Comparison of ENCODE assay signal across 27 cellular contexts in genomic region chr7:148397056-148397455, GRCh38.
"Had no signal": no experiment of that assay in that cellular context is flagged by ENCODE, and none has a peak within 500 bp of the region (broad histone marks: within the 10 kb centered on the region; RNA-seq: fewer than 3 reads in every experiment).

No MANE protein-coding gene starts in this region.

- H3K9me3 Mint-ChIP-seq: activated CD4-positive, alpha-beta T cell treated with anti-CD3 and anti-CD28 coated beads, Interleukin-2, amount 10 ng/mL, durations not matched to agents 7 days and 5 days; activated naive CD4-positive, alpha-beta T cell treated with anti-CD3 and anti-CD28 coated beads for 36 hours; activated naive CD4-positive, alpha-beta T cell treated with anti-CD3 and anti-CD28 coated beads, Interleukin-2, amount 50 U/mL, for 72 hours; activated T-cell treated with anti-CD3 and anti-CD28 coated beads, Interleukin-2, amount 50 U/mL, for 24 hours; activated T-helper 2 cell treated with anti-CD3 and anti-CD28 coated beads, Interferon-gamma antibody, Interleukin-2, Interleukin-4, amounts not matched to agents 10 μg/mL and 5 μg/mL and 100 μg/mL, durations not matched to agents 14 hours and 24 hours and 36 hours had no signal

- H3K4me1 ChIP-seq: adrenal gland, body of pancreas had no signal

- H3K4me2 ChIP-seq: PC-9 had no signal

- H3K4me3 ChIP-seq: adrenal gland, body of pancreas, MG63, PC-9 had no signal

- H3K36me3 Mint-ChIP-seq: activated naive CD4-positive, alpha-beta T cell treated with anti-CD3 and anti-CD28 coated beads, Interleukin-2, amount 50 U/mL, for 72 hours had no signal

- ATAC-seq: activated CD4-positive, alpha-beta T cell treated with anti-CD3 and anti-CD28 coated beads for 36 hours; activated CD4-positive, CD25-positive, alpha-beta regulatory T cell treated with anti-CD3 and anti-CD28 coated beads, Interleukin-2, amount 50 U/mL, for 24 hours; activated CD8-positive, alpha-beta T cell treated with anti-CD3 and anti-CD28 coated beads, Interleukin-2, amount 10 ng/mL, durations not matched to agents 7 days and 5 days; activated naive CD4-positive, alpha-beta T cell treated with anti-CD3 and anti-CD28 coated beads, Interleukin-2, amount 50 U/mL, for 72 hours; body of pancreas; Right ventricle myocardium inferior had no signal

- H2AFZ ChIP-seq: PC-9 had no signal

- H3K4me3 Mint-ChIP-seq: activated CD4-positive, alpha-beta T cell treated with anti-CD3 and anti-CD28 coated beads for 36 hours; activated CD4-positive, alpha-beta T cell treated with anti-CD3 and anti-CD28 coated beads, Interleukin-2, amount 10 ng/mL, durations not matched to agents 7 days and 5 days; activated CD8-positive, alpha-beta T cell treated with anti-CD3 and anti-CD28 coated beads, Interleukin-2, amount 10 ng/mL, durations not matched to agents 7 days and 5 days; activated naive CD4-positive, alpha-beta T cell treated with anti-CD3 and anti-CD28 coated beads for 36 hours; activated T-cell treated with anti-CD3 and anti-CD28 coated beads, Interleukin-2, amount 50 U/mL, for 24 hours had no signal

- H3K9me3 ChIP-seq: adrenal gland, body of pancreas, MG63 had no signal

- H3K27ac Mint-ChIP-seq: activated CD4-positive, alpha-beta T cell treated with anti-CD3 and anti-CD28 coated beads for 36 hours; activated CD4-positive, alpha-beta T cell treated with anti-CD3 and anti-CD28 coated beads, Interleukin-2, amount 10 ng/mL, durations not matched to agents 7 days and 5 days; activated CD8-positive, alpha-beta T cell treated with anti-CD3 and anti-CD28 coated beads, Interleukin-2, amount 10 ng/mL, durations not matched to agents 7 days and 5 days; activated naive CD4-positive, alpha-beta T cell treated with anti-CD3 and anti-CD28 coated beads for 36 hours; activated naive CD4-positive, alpha-beta T cell treated with anti-CD3 and anti-CD28 coated beads, Interleukin-2, amount 50 U/mL, for 72 hours; activated T-cell treated with anti-CD3 and anti-CD28 coated beads, Interleukin-2, amount 50 U/mL, for 24 hours; activated T-helper 2 cell treated with anti-CD3 and anti-CD28 coated beads, Interferon-gamma antibody, Interleukin-2, Interleukin-4, amounts not matched to agents 10 μg/mL and 5 μg/mL and 100 μg/mL, durations not matched to agents 14 hours and 24 hours and 36 hours had no signal

- H3K27ac ChIP-seq: adrenal gland, body of pancreas, PC-9, RWPE1 had no signal

- H3K36me3 ChIP-seq: adrenal gland, MG63 had no signal

- H3K4me1 Mint-ChIP-seq: activated CD4-positive, alpha-beta T cell treated with anti-CD3 and anti-CD28 coated beads for 36 hours; activated CD4-positive, alpha-beta T cell treated with anti-CD3 and anti-CD28 coated beads, Interleukin-2, amount 10 ng/mL, durations not matched to agents 7 days and 5 days had no signal

- H3K27me3 ChIP-seq: body of pancreas, MG63 had no signal

- DNase-seq: activated CD4-positive, alpha-beta T cell treated with anti-CD3 and anti-CD28 coated beads for 36 hours; activated CD4-positive, alpha-beta T cell treated with anti-CD3 and anti-CD28 coated beads, Interleukin-2, amount 10 ng/mL, durations not matched to agents 7 days and 5 days; activated CD4-positive, alpha-beta T cell treated with anti-CD3 and anti-CD28 coated beads, Interleukin-2, amount 50 U/mL, for 48 hours; activated CD8-positive, alpha-beta T cell treated with anti-CD3 and anti-CD28 coated beads, Interleukin-2, amount 10 ng/mL, durations not matched to agents 7 days and 5 days; activated gamma-delta T cell treated with Interleukin-2 at 50 U/mL for 16 hours; activated naive CD4-positive, alpha-beta T cell treated with anti-CD3 and anti-CD28 coated beads for 36 hours; activated T-cell treated with anti-CD3 and anti-CD28 coated beads, Interleukin-2, amount 50 U/mL, for 24 hours; adrenal gland; body of pancreas; central memory CD4-positive, alpha-beta T cell; MG63; MV-4-11; NCI-H1092; NCI-H1436 treated with DMSO at 0.1 percent for 48 hours; NCI-H2029; NCI-H345; NCI-H524 treated with DMSO at 0.1 percent for 48 hours; NCI-H748 treated with DMSO at 0.1 percent for 48 hours; NK-92 treated with Interleukin-12 subunit alpha and Interleukin-12 subunit beta, amount 100 ng/mL, for 24 hours; PC-9; SIG-M5; T1000 had no signal
